12 cellular contexts compared by ENCODE assay signal in the genomic region with DNA sequence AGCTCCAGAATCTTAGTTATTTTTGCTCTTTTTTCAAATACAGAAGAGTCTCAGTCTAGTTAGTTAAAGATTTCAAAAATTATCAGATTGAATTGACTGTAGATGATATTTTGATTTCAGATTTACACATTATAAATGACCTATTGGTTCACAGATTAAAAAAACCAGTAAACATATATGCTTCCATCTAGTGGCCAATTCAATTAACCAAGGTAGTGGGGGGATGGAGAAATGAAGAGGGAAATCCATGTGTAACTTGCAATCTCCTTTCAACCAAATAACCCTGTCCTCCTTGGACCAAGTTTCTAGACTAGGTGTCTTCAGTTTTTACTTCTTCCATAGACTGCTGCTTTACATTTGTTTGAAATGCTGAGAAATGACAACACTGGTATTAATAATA.
DNase-seq lines count a peak whose midpoint lies in the region; TF ChIP-seq lines count a peak whose summit lies in the region.
"Had no signal": no experiment of that assay in that cellular context is flagged by ENCODE, and none has a peak within 500 bp of the region (broad histone marks: within the 10 kb centered on the region; RNA-seq: fewer than 3 reads in every experiment).

No MANE protein-coding gene starts in this region.

- TF ChIP-seq CTCF in AG04450 (IDR thresholded peaks at IDR 0.05; ENCODE audit: low read depth, low read length), result peak; percentile 66
- peak; percentile 57 for TF ChIP-seq CTCF in H9 (conservative IDR thresholded peaks at IDR 0.05)
- no peak for TF ChIP-seq CTCF in RWPE1 (conservative IDR thresholded peaks at IDR 0.05; ENCODE audit: low read depth)
- peak; percentile 49 for TF ChIP-seq CTCF in foreskin fibroblast (IDR thresholded peaks at IDR 0.05; ENCODE audit: low read depth, low read length)
- no peak for TF ChIP-seq CTCF in suprapubic skin (IDR thresholded peaks at IDR 0.05)

- H3K4me1 ChIP-seq in H9 (ENCODE audit: insufficient read depth, low read length) (peaks cover 5% of the 10 kb centered on the region; the same call in 1 of the 2 replicates), suprapubic skin (peaks cover 19% of the 10 kb centered on the region)

- no peaks in the 10 kb centered on the region for H3K9me3 ChIP-seq in AG04450 (ENCODE audit: control insufficient read depth, insufficient read depth, low read length)
- H3K9me3 ChIP-seq in H9 (ENCODE audit: control insufficient read depth, low read depth, low read length), result no peaks in the 10 kb centered on the region
- no peaks in the 10 kb centered on the region for H3K9me3 ChIP-seq in suprapubic skin

- no peak for TF ChIP-seq EP300 in suprapubic skin (IDR thresholded peaks at IDR 0.05)

- no peak overlapping the region for H3T11ph ChIP-seq in H9 (ENCODE audit: low read length)

- no peak overlapping the region for H3K9ac ChIP-seq in H9 (ENCODE audit: extremely low read depth, insufficient read length, low read length)

- no peaks in the 10 kb centered on the region for H3K9me3 Mint-ChIP-seq in H9

- no peak overlapping the region for H3K56ac ChIP-seq in H9 (ENCODE audit: insufficient read length, low read depth, low read length)

- H3K23me2 ChIP-seq in H9 (ENCODE audit: insufficient read length, low read depth, low read length, poor library complexity, severe bottlenecking), result no peaks in the 10 kb centered on the region

- no peaks in the 10 kb centered on the region for H3K27me3 Mint-ChIP-seq in H9 (ENCODE audit: low read depth)
- H3K27me3 Mint-ChIP-seq: activated CD4-positive, alpha-beta memory T cell treated with anti-CD3 and anti-CD28 coated beads, Interleukin-2, amount 10 ng/mL, durations not matched to agents 7 days and 5 days; stimulated activated naive CD8-positive, alpha-beta T cell treated with anti-CD3 and anti-CD28 coated beads, Interleukin-15, amount 100 ng/mL, for 72 hours had no signal

- peaks cover 0 to 2% (median 0%) of the 10 kb centered on the region in 3 experiments; a peak in 1 of 7 replicates for H3K36me3 Mint-ChIP-seq in H9 (ENCODE audit: insufficient read depth in 1 of 3, low read depth in 3 of 3)

- H4K8ac ChIP-seq in H9 (replicated peaks; ENCODE audit: insufficient read length, low read depth, low read length), result no peak overlapping the region

- H3K27ac Mint-ChIP-seq in H9, result no peak overlapping the region; a peak in 1 of 7 replicates
- H3K27ac Mint-ChIP-seq: activated CD4-positive, alpha-beta memory T cell treated with anti-CD3 and anti-CD28 coated beads, Interleukin-2, amount 10 ng/mL, durations not matched to agents 7 days and 5 days; stimulated activated naive CD8-positive, alpha-beta T cell treated with anti-CD3 and anti-CD28 coated beads, Interleukin-15, amount 100 ng/mL, for 72 hours had no signal

- H3K27me3 ChIP-seq in AG04450 (ENCODE audit: control insufficient read depth, insufficient read depth, low read length) (no peaks in the 10 kb centered on the region), H9 (ENCODE audit: insufficient read depth, low read length) (no peaks in the 10 kb centered on the region), suprapubic skin (no peaks in the 10 kb centered on the region)

- H2BK20ac ChIP-seq in H9 (ENCODE audit: low read depth, low read length, poor library complexity, severe bottlenecking), result no peak overlapping the region

- H2AFZ ChIP-seq in H9 (ENCODE audit: low read length), result no peak overlapping the region

- no peak overlapping the region for H3K4me2 ChIP-seq in H9 (ENCODE audit: insufficient read depth, insufficient read length, low read length)

- peaks cover 5% of the 10 kb centered on the region for H3K79me1 ChIP-seq in H9 (ENCODE audit: insufficient read depth, low read depth, low read length, poor library complexity, severe bottlenecking)

- peaks cover 51 to 67% of the 10 kb centered on the region in 2 experiments for H3K4me1 Mint-ChIP-seq in H9
- H3K4me1 Mint-ChIP-seq: activated CD4-positive, alpha-beta memory T cell treated with anti-CD3 and anti-CD28 coated beads, Interleukin-2, amount 10 ng/mL, durations not matched to agents 7 days and 5 days; stimulated activated naive CD8-positive, alpha-beta T cell treated with anti-CD3 and anti-CD28 coated beads, Interleukin-15, amount 100 ng/mL, for 72 hours had no signal

- no peak overlapping the region for H2BK15ac ChIP-seq in H9 (ENCODE audit: low read depth, low read length)

- no peak overlapping the region for H2BK120ac ChIP-seq in H9 (ENCODE audit: low read depth, low read length, poor library complexity, severe bottlenecking)

- H3K14ac ChIP-seq in H9 (ENCODE audit: insufficient read depth, low read length), result no peak overlapping the region

- H4K5ac ChIP-seq in H9 (ENCODE audit: insufficient read length, low read depth, low read length), result no peak overlapping the region

- no peaks in the 10 kb centered on the region for H3K36me3 ChIP-seq in suprapubic skin

- no peak overlapping the region for H3K18ac ChIP-seq in H9 (ENCODE audit: insufficient read length, low read depth, low read length)

- DNase-seq in AG04450 (ENCODE audit: low read depth, low spot score) (no peak), H9 (no peak), RWPE1 (ENCODE audit: low spot score) (peak; percentile 20), foreskin fibroblast (peak in 1 of 2 donors; percentile 53), NCI-H1694 treated with DMSO at 0.1 percent for 48 hours (lab: John Stamatoyannopoulos, UW) (no peak), KBM-7 (no peak), suprapubic skin (ENCODE audit: low spot score in 2 of 2) (no peak)
- DNase-seq in activated CD4-positive, CD25-positive, alpha-beta regulatory T cell (lab: John Stamatoyannopoulos, UW), result no peak
- DNase-seq: activated CD4-positive, alpha-beta memory T cell treated with anti-CD3 and anti-CD28 coated beads, Interleukin-2, amount 10 ng/mL, durations not matched to agents 7 days and 5 days; caudate nucleus; DMS79; stimulated activated naive CD8-positive, alpha-beta T cell treated with anti-CD3 and anti-CD28 coated beads, Interleukin-15, amount 100 ng/mL, for 72 hours had no signal

- CTCF ChIA-PET in AG04450 (lab: Charles Lee) (interaction anchor here (0.6 to 1.8 kb wide), 6 partner anchors 8 to 383 kb away, joined by 3 to 12 read pairs (median 6); no protein-coding TSS in a partner anchor), RWPE1 (lab: Yijun Ruan, JAX) (interaction anchor here (0.6 to 0.7 kb wide), 2 partner anchors 30 to 46 kb away, joined by 3 read pairs; no protein-coding TSS in a partner anchor)

- no peaks in the 10 kb centered on the region for H4K20me1 ChIP-seq in H9 (ENCODE audit: control insufficient read depth, insufficient read depth, insufficient read length)

- in situ Hi-C loops in KBM-7 (cut with MboI; ENCODE audit: low pct_unique_long_range_greater_than_20kb, low sequenced_read_pairs), result no loop called here

- H3K23ac ChIP-seq in H9 (ENCODE audit: insufficient read length, low read depth, low read length), result no peak overlapping the region

- no peak overlapping the region for H2AK5ac ChIP-seq in H9 (ENCODE audit: insufficient read length, low read length)

- no peak overlapping the region for H2BK5ac ChIP-seq in H9 (ENCODE audit: insufficient read length, low read length)

- no peak overlapping the region for H3K4ac ChIP-seq in H9 (ENCODE audit: low read depth, low read length)

- no peak overlapping the region for H3K4me3 Mint-ChIP-seq in H9
- H3K4me3 Mint-ChIP-seq: activated CD4-positive, alpha-beta memory T cell treated with anti-CD3 and anti-CD28 coated beads, Interleukin-2, amount 10 ng/mL, durations not matched to agents 7 days and 5 days; stimulated activated naive CD8-positive, alpha-beta T cell treated with anti-CD3 and anti-CD28 coated beads, Interleukin-15, amount 100 ng/mL, for 72 hours had no signal

- no peak overlapping the region for H3K27ac ChIP-seq in AG04450 (ENCODE audit: low read depth, low read length)
- H3K27ac ChIP-seq in H9 (ENCODE audit: insufficient read length, low read depth, low read length), result no peak overlapping the region
- no peak overlapping the region for H3K27ac ChIP-seq in RWPE1
- no peak overlapping the region for H3K27ac ChIP-seq in suprapubic skin

- H3K79me2 ChIP-seq in H9 (ENCODE audit: insufficient read depth, low read length), result no peaks in the 10 kb centered on the region

- no peak overlapping the region for H3K4me3 ChIP-seq in AG04450 (ENCODE audit: low read depth, low read length)
- H3K4me3 ChIP-seq in foreskin fibroblast (ENCODE audit: low read depth in 1 of 2, low read length in 2 of 2), result no peak overlapping the region
- no peak overlapping the region for H3K4me3 ChIP-seq in suprapubic skin

- H2BK12ac ChIP-seq in H9 (ENCODE audit: insufficient read length, low read depth, low read length), result no peak overlapping the region

- POLR2A ChIA-PET in AG04450 (lab: Yijun Ruan, JAX) (no interaction called here), RWPE1 (lab: Yijun Ruan, JAX; ENCODE audit: low non-redundant PET) (no interaction called here)

- TF ChIP-seq POLR2A in suprapubic skin (IDR thresholded peaks at IDR 0.05), result no peak

- no peak overlapping the region for H4K91ac ChIP-seq in H9 (ENCODE audit: insufficient read length, low read depth, low read length)

Comparison
In these comparisons a context has a peak if more than half of its experiments do, and no peak if none do; other contexts are left out.
1. CTCF ChIP-seq: peak in AG04450 (single experiment), H9 (single experiment) and foreskin fibroblast (single experiment); none in RWPE1 (single experiment) and suprapubic skin (0 of 2).